ENCODE assay signal across 1 cellular context in genomic region chr20:62528983-62529891, GRCh38.
TF ChIP-seq lines count a peak whose summit lies in the region.

No MANE protein-coding gene starts in this region.

TF ChIP-seq in HepG2, 621 proteins besides CTCF, POLR2A, EP300 and RAD21 (continued from another document and continues in another):
- TF ChIP-seq ZBTB4 (CRISPR knock-in tag; IDR thresholded peaks at IDR 0.05; ENCODE audit: borderline replicate concordance), result no peak
- TF ChIP-seq NCOR1 (IDR thresholded peaks at IDR 0.05; ENCODE audit: borderline replicate concordance, low read length), result peak; percentile 78; the same call in 1 of the 2 replicates
- 0 out of 2 replicates have a peak, but pooled peaks have one; percentile 59 for TF ChIP-seq ZNF205 (CRISPR knock-in tag; IDR thresholded peaks at IDR 0.05)
- peak; percentile 40; the same call in 1 of the 2 replicates for TF ChIP-seq PHF21A (CRISPR knock-in tag; IDR thresholded peaks at IDR 0.05)
- no peak for TF ChIP-seq MAFG (CRISPR knock-in tag; IDR thresholded peaks at IDR 0.05)
- no peak for TF ChIP-seq ELK4 (CRISPR knock-in tag; IDR thresholded peaks at IDR 0.05; ENCODE audit: borderline replicate concordance)
- TF ChIP-seq ZNF121 (CRISPR knock-in tag; IDR thresholded peaks at IDR 0.05), result peak; percentile 2; the same call in 1 of the 2 replicates
- 0 out of 2 replicates have a peak, but pooled peaks have one; percentile 21 for TF ChIP-seq SP5 (CRISPR knock-in tag; IDR thresholded peaks at IDR 0.05; ENCODE audit: borderline replicate concordance, low read depth)
- TF ChIP-seq ZNF687 (CRISPR knock-in tag; IDR thresholded peaks at IDR 0.05), result peak; percentile 69
- TF ChIP-seq AHDC1 (CRISPR knock-in tag; IDR thresholded peaks at IDR 0.05; ENCODE audit: borderline replicate concordance), result peak; percentile 48; the same call in 1 of the 2 replicates
- 0 out of 2 replicates have a peak, but pooled peaks have one; percentile 14 for TF ChIP-seq ZGPAT (CRISPR knock-in tag; IDR thresholded peaks at IDR 0.05)
- TF ChIP-seq SMAD1 (CRISPR knock-in tag; IDR thresholded peaks at IDR 0.05; ENCODE audit: borderline replicate concordance, low read depth), result 0 out of 2 replicates have a peak, but pooled peaks have one; percentile 48
- 0 out of 2 replicates have a peak, but pooled peaks have one; percentile 9 for TF ChIP-seq NR0B2 (CRISPR knock-in tag; IDR thresholded peaks at IDR 0.05)
- TF ChIP-seq SOX6 (IDR thresholded peaks at IDR 0.05), result no peak
- peak; percentile 98 for TF ChIP-seq SOX6 (CRISPR knock-in tag; IDR thresholded peaks at IDR 0.05)
- TF ChIP-seq GLMP (CRISPR knock-in tag; IDR thresholded peaks at IDR 0.05; ENCODE audit: borderline replicate concordance), result no peak
- 0 out of 2 replicates have a peak, but pooled peaks have one; percentile 40 for TF ChIP-seq ERF (CRISPR knock-in tag; IDR thresholded peaks at IDR 0.05)
- peak; percentile 38; the same call in 1 of the 2 replicates for TF ChIP-seq ZFP91 (CRISPR knock-in tag; IDR thresholded peaks at IDR 0.05; ENCODE audit: borderline replicate concordance)
- peak; percentile 41; the same call in 1 of the 2 replicates for TF ChIP-seq ZNF747 (CRISPR knock-in tag; IDR thresholded peaks at IDR 0.05; ENCODE audit: borderline replicate concordance)
- peak; percentile 43 for TF ChIP-seq ASH2L (IDR thresholded peaks at IDR 0.05; ENCODE audit: insufficient read length, low read depth, low read length)
- TF ChIP-seq DPF2 (CRISPR knock-in tag; IDR thresholded peaks at IDR 0.05; ENCODE audit: borderline replicate concordance, low read depth), result peak; percentile 69; the same call in 1 of the 2 replicates
- 0 out of 2 replicates have a peak, but pooled peaks have one; percentile 32 for TF ChIP-seq ZNF501 (CRISPR knock-in tag; IDR thresholded peaks at IDR 0.05)
- peak; percentile 61; the same call in 1 of the 2 replicates for TF ChIP-seq SPEN (CRISPR knock-in tag; IDR thresholded peaks at IDR 0.05; ENCODE audit: low read depth)
- no peak for TF ChIP-seq LBX2 (CRISPR knock-in tag; IDR thresholded peaks at IDR 0.05; ENCODE audit: borderline replicate concordance)
- peak in 1 of 2 experiments; percentile 31; a peak in 2 of 4 replicates for TF ChIP-seq HMGXB4 (CRISPR knock-in tag; IDR thresholded peaks at IDR 0.05; ENCODE audit: borderline replicate concordance in 1 of 2, low read depth in 1 of 2)
- peak; percentile 50; the same call in 1 of the 2 replicates for TF ChIP-seq HOXA3 (CRISPR knock-in tag; IDR thresholded peaks at IDR 0.05)
- peak; percentile 37; the same call in 1 of the 2 replicates for TF ChIP-seq IRF9 (CRISPR knock-in tag; IDR thresholded peaks at IDR 0.05; ENCODE audit: borderline replicate concordance)
- TF ChIP-seq MYC (CRISPR knock-in tag; IDR thresholded peaks at IDR 0.05; ENCODE audit: borderline replicate concordance), result peak; percentile 36; the same call in 1 of the 2 replicates
